Comparison of ENCODE assay signal across 8 cellular contexts in the genomic region with DNA sequence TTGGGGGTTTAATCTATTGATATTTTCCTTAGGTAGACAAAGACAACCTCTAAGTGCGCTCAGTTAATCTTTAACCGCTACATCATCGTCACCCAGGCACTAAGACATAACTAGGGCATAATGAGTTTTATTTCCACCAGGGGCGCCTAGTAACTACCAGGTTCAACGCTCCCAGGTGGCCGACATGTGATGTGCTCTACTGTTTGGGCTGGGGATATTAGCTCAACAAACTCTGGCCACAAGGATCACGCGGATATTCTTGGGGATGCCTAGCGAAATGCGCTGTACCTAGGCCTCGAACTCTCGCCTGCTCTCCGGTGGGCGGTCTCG. TPM values are rescaled to one million over a fixed set of nuclear protein-coding genes. Genes with fewer than 3 reads are reported as not detected.
A peak's percentile ranks its signal among the peaks of the same experiment; 100 is the strongest.
DNase-seq lines count a peak whose midpoint lies in the region; ATAC-seq and TF ChIP-seq lines count a peak whose summit lies in the region.

No MANE protein-coding gene starts in this region.

- H3K27ac ChIP-seq in PC-9, result peak overlapping the region; percentile 79

- no peaks in the 10 kb centered on the region for H3K27me3 ChIP-seq in PC-9 (ENCODE audit: insufficient read depth, low read depth)

- no TSS peak for BruUV-seq in PC-9 (replicated peaks; lab: Mats Ljungman, UMichigan)

- H2AFZ ChIP-seq in PC-9, result peak overlapping the region; percentile 85

- H3K36me3 ChIP-seq in PC-9 (ENCODE audit: low read depth), result no peaks in the 10 kb centered on the region

- TF ChIP-seq CTCF in PC-9 (conservative IDR thresholded peaks at IDR 0.05), result peak; percentile 48; the same call in 1 of the 2 replicates

- no peaks in the 10 kb centered on the region for H4K20me1 ChIP-seq in PC-9 (ENCODE audit: insufficient read depth)

- peak; percentile 44 for ATAC-seq in GM21390 (IDR thresholded peaks at IDR 0.05; ENCODE audit: unreplicated experiment)

- peaks cover 35% of the 10 kb centered on the region for H3K4me1 ChIP-seq in PC-9 (replicated peaks; ENCODE audit: insufficient read depth)

- no peaks in the 10 kb centered on the region for H3K9me3 ChIP-seq in PC-9 (ENCODE audit: insufficient read depth, low read depth)

- H3K4me2 ChIP-seq in PC-9, result peak overlapping the region; percentile 98

- H3K4me3 ChIP-seq in PC-9, result peak overlapping the region; percentile 90

- CTCF ChIA-PET in PC-9 (lab: Charles Lee), result no interaction called here

- POLR2A ChIA-PET in PC-9 (lab: Charles Lee; ENCODE audit: unreplicated experiment), result interaction anchor here (0.6 to 0.9 kb wide), 5 partner anchors 116 to 501 kb away, joined by 3 to 12 read pairs (median 5); no protein-coding TSS in a partner anchor

- peaks cover 61% of the 10 kb centered on the region for H3K79me2 ChIP-seq in PC-9 (ENCODE audit: low read depth)

- H3F3A ChIP-seq in PC-9 (ENCODE audit: insufficient read depth, low read depth), result peaks cover 13% of the 10 kb centered on the region

- intact Hi-C loops in PC-9 (cut with micrococcal nuclease; ENCODE audit: unreplicated experiment), result loop anchor here (1.0 to 5.0 kb wide), 5 partner anchors 102 to 919 kb away; a partner anchor contains a TSS

- DNase-seq in ELR (ENCODE audit: low read depth) (peak; percentile 82), HS-5 (ENCODE audit: low read depth) (peak; percentile 30), PC-9 (peak in 1 of 2 experiments; percentile 52), amniotic stem cell (lab: John Stamatoyannopoulos, UW) (peak; percentile 78), iPS-NIHi11 (ENCODE audit: low spot score) (peak; percentile 62), cerebellar cortex (ENCODE audit: low spot score) (no peak)
- DNase-seq in stimulated activated CD4-positive, alpha-beta T cell treated with anti-CD3 and anti-CD28 coated beads, Interleukin-4, amount 100 ng/mL, for 24 hours, result peak; percentile 70

- H3K9me2 ChIP-seq in PC-9 (ENCODE audit: insufficient read depth), result no peaks in the 10 kb centered on the region

RNA-seq across cellular contexts. Expression of a gene that starts 0.9 kb away (rescaled TPM):
- total RNA-seq in PC-9 (2021), result 6.6 and 7.7 TPM in 2 replicates
